ENCODE assay signal across 18 cellular contexts in the genomic region with DNA sequence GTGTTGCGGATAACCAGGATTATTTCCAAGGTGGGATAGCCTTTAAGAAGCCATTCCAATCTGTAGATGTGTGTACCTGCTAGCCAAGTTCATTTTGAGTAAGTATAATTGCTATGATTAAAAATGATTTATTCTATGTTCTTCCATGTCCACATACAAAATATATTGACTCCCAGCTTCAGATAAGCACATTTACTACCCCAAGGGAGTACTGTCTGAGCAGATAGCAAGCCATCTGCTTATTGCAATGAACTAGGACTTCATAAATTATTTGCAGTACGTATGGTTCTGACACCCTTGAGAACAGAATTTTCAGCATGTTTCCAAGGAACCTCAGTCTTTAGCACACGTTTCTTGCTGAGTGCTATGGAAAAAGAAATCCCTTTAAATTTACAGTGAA. TPM values are rescaled to one million over a fixed set of nuclear protein-coding genes. Genes with fewer than 3 reads are reported as not detected.
DNase-seq lines count a peak whose midpoint lies in the region; ATAC-seq, FAIRE-seq and TF ChIP-seq lines count a peak whose summit lies in the region.
"Had no signal": no experiment of that assay in that cellular context is flagged by ENCODE, and none has a peak within 500 bp of the region (broad histone marks: within the 10 kb centered on the region; RNA-seq: fewer than 3 reads in every experiment).

No MANE protein-coding gene starts in this region.

- peaks cover under 1% of the 10 kb centered on the region for H3K9me3 Mint-ChIP-seq in glutamatergic neuron (ENCODE audit: unreplicated experiment)
- H3K9me3 Mint-ChIP-seq: CD4-positive, alpha-beta T cell had no signal

- peaks cover 18% of the 10 kb centered on the region for H3K4me1 Mint-ChIP-seq in glutamatergic neuron (ENCODE audit: low read depth, unreplicated experiment)

- WGBS in HepG2 (ENCODE audit: low lambda C conversion rate), result 87% methylated on average over 3 of the region's 3 CpGs
- whole genome bisulfite sequencing in right lobe of liver (ENCODE audit: insufficient coverage, low coverage, low lambda C conversion rate, missing lambda C conversion rate), result 62% methylated on average over 3 of the region's 3 CpGs

- TF ChIP-seq CTCF in HepG2 (CRISPR knock-in tag; IDR thresholded peaks at IDR 0.05), result no peak
- TF ChIP-seq CTCF in right lobe of liver (IDR thresholded peaks at IDR 0.05), result no peak
- TF ChIP-seq CTCF in glutamatergic neuron (IDR thresholded peaks at IDR 0.05; ENCODE audit: partially characterized antibody, unreplicated experiment), result no peak

- POLR2A ChIA-PET in HepG2 (lab: Yijun Ruan, JAX), result no interaction called here

- no peak for TF ChIP-seq POLR2A in HepG2 (IDR thresholded peaks at IDR 0.05; ENCODE audit: insufficient read depth in 1 of 2, low read depth in 2 of 2, low read length in 2 of 2)
- TF ChIP-seq POLR2A in right lobe of liver (IDR thresholded peaks at IDR 0.05), result no peak

- peaks cover 2% of the 10 kb centered on the region for H3K27me3 Mint-ChIP-seq in glutamatergic neuron (ENCODE audit: unreplicated experiment)
- H3K27me3 Mint-ChIP-seq: CD4-positive, alpha-beta T cell had no signal

- H3K9me3 ChIP-seq in HepG2 (ENCODE audit: low read length) (no peaks in the 10 kb centered on the region), right lobe of liver (no peaks in the 10 kb centered on the region)

- TF ChIP-seq RAD21 in HepG2 (CRISPR knock-in tag; IDR thresholded peaks at IDR 0.05), result no peak

- H3K27ac Mint-ChIP-seq in glutamatergic neuron (ENCODE audit: unreplicated experiment), result peak overlapping the region; percentile 68
- H3K27ac Mint-ChIP-seq: CD4-positive, alpha-beta T cell had no signal

- H3K4me3 ChIP-seq in HepG2 (replicated peaks in 1 of 3; ENCODE audit: insufficient read depth in 1 of 3, low read depth in 2 of 3, low read length in 3 of 3) (no peak overlapping the region), right lobe of liver (no peak overlapping the region)
- H3K4me3 ChIP-seq: GM12878, GM23248 had no signal

- no peak overlapping the region for H2AFZ ChIP-seq in HepG2 (ENCODE audit: low read length)
- H2AFZ ChIP-seq: GM23248 had no signal

- no peak for ATAC-seq in HepG2
- ATAC-seq in right lobe of liver, result no peak
- ATAC-seq in GM18511 (IDR thresholded peaks at IDR 0.05; ENCODE audit: unreplicated experiment), result no peak
- ATAC-seq in GM21737 (IDR thresholded peaks at IDR 0.05; ENCODE audit: unreplicated experiment), result no peak
- ATAC-seq: GM12878 had no signal

- no peak for TF ChIP-seq EP300 in HepG2 (IDR thresholded peaks at IDR 0.05; ENCODE audit: low read depth in 2 of 2, low read length in 2 of 2)
- TF ChIP-seq EP300 in HepG2 (CRISPR knock-in tag; IDR thresholded peaks at IDR 0.05; ENCODE audit: borderline replicate concordance), result no peak

- H3K4me2 ChIP-seq in HepG2 (ENCODE audit: low read depth, low read length), result no peak overlapping the region

- peak overlapping the region; percentile 99 for H3K27ac ChIP-seq in HepG2 (ENCODE audit: extremely low read length, insufficient read depth, low read length)
- peak overlapping the region in 1 of 3 donors; percentile 73 for H3K27ac ChIP-seq in right lobe of liver
- H3K27ac ChIP-seq in angular gyrus (ENCODE audit: low read depth, low read length), result peak overlapping the region; percentile 70
- peak overlapping the region; percentile 56 for H3K27ac ChIP-seq in temporal lobe (ENCODE audit: low read depth, low read length)
- H3K27ac ChIP-seq: C4-2B, GM23248 had no signal

- DNase-seq in HepG2 (ENCODE audit: low spot score) (no peak), right lobe of liver (no peak), glutamatergic neuron (no peak), COLO829 (ENCODE audit: low spot score) (no peak)
- DNase-seq: CD4-positive, alpha-beta T cell; DMS79 treated with DMSO at 0.1 percent for 48 hours; GM23248; HCEC 1CT had no signal

- H3K36me3 ChIP-seq in HepG2 (replicated peaks in 1 of 2; ENCODE audit: control insufficient read depth in 1 of 2, insufficient read depth in 2 of 2, low read length in 2 of 2) (peaks cover 0 to 4% of the 10 kb centered on the region in 2 experiments; a peak in 2 of 5 replicates), right lobe of liver (no peaks in the 10 kb centered on the region)

- H3K36me3 Mint-ChIP-seq in glutamatergic neuron (ENCODE audit: unreplicated experiment), result no peaks in the 10 kb centered on the region

- in situ Hi-C loops in HepG2 (cut with HindIII; ENCODE audit: extremely low pct_ligation_motif_present, low pct_unique_long_range_greater_than_20kb), result no loop called here

- no peak for FAIRE-seq in HepG2 (lab: Jason Lieb, UNC)
- FAIRE-seq: GM12878, H54 had no signal

- H3K9ac ChIP-seq in HepG2 (ENCODE audit: insufficient read depth, low read depth, low read length), result no peak overlapping the region
- H3K9ac ChIP-seq: GM23248 had no signal

- peak overlapping the region; percentile 30 for H3K4me3 Mint-ChIP-seq in glutamatergic neuron (ENCODE audit: unreplicated experiment)
- H3K4me3 Mint-ChIP-seq: CD4-positive, alpha-beta T cell had no signal

- CTCF ChIA-PET in HepG2 (lab: Yijun Ruan, JAX; ENCODE audit: low intra/inter-chr PET ratio, low total read pairs), result no interaction called here

- intact Hi-C loops in HepG2 (cut with micrococcal nuclease; ENCODE audit: unreplicated experiment) (no loop called here), right lobe of liver (cut with DNase I) (no loop called here)

- H3K4me1 ChIP-seq in HepG2 (ENCODE audit: insufficient read depth, low read length) (peaks cover 43% of the 10 kb centered on the region), right lobe of liver (peaks cover 0 to 39% (median 18%) of the 10 kb centered on the region in 4 donors)

- no peaks in the 10 kb centered on the region for H4K20me1 ChIP-seq in HepG2 (ENCODE audit: insufficient read depth, low read length)

- no TSS peak for BruUV-seq in HepG2 (replicated peaks; lab: Mats Ljungman, UMichigan)

- no peaks in the 10 kb centered on the region for H3K79me2 ChIP-seq in HepG2 (ENCODE audit: insufficient read depth, low read length)

- no peaks in the 10 kb centered on the region for H3K27me3 ChIP-seq in HepG2 (ENCODE audit: control insufficient read depth in 1 of 2, insufficient read depth in 2 of 2, low read length in 2 of 2)
- no peaks in the 10 kb centered on the region for H3K27me3 ChIP-seq in right lobe of liver

RNA-seq across cellular contexts. Expression of gene ABCG5, which starts 28.2 kb away (rescaled TPM):
- total RNA-seq in HepG2 (2016; rRNA removed; fragmentation: Illumina TruSeq; extraction: Trizol) (5.8 and 15.1 TPM in 2 replicates), right lobe of liver (10 to 100 TPM; 15.3 to 63.5 (median 35.4) TPM), glutamatergic neuron (ENCODE audit: unreplicated experiment) (not detected), temporal lobe (not detected)
- 5.3 and 5.7 TPM in 2 replicates for total RNA-seq in HepG2 (2016; cell fraction: cytosol; rRNA removed; fragmentation: Illumina TruSeq; extraction: Trizol; ENCODE audit: low read depth)
- total RNA-seq in HepG2 (2016; cell fraction: insoluble cytoplasmic fraction; rRNA removed; fragmentation: Illumina TruSeq; extraction: Trizol), result 5.6 and 16.0 TPM in 2 replicates
- total RNA-seq in HepG2 (2016; cell fraction: membrane; rRNA removed; fragmentation: Illumina TruSeq; extraction: Trizol), result 7.7 and 8.7 TPM in 2 replicates
- total RNA-seq in HepG2 (2016; cell fraction: nucleus; rRNA removed; fragmentation: Illumina TruSeq; extraction: Trizol), result 23.5 and 27.9 TPM in 2 replicates
- polyA plus RNA-seq in HepG2 (2011; rRNA removed), result 38.8 and 39.0 TPM in 2 replicates
- 12.7 and 15.4 TPM in 2 replicates for polyA plus RNA-seq in HepG2 (2011; cell fraction: cytosol; rRNA removed)
- polyA plus RNA-seq in HepG2 (2011; cell fraction: nucleus; rRNA removed), result 217 and 232 TPM in 2 replicates
- polyA plus RNA-seq in HepG2 (2012), result 20.2 and 28.6 TPM in 2 replicates
- polyA plus RNA-seq in HepG2 (2016; cell fraction: cytosol; fragmentation: Illumina TruSeq; extraction: Trizol; ENCODE audit: low read depth), result 3.8 and 4.6 TPM in 2 replicates
- polyA plus RNA-seq in HepG2 (2016; cell fraction: insoluble cytoplasmic fraction; fragmentation: Illumina TruSeq; extraction: Trizol; ENCODE audit: low read depth), result 5.9 and 6.3 TPM in 2 replicates
- 6.7 and 6.8 TPM in 2 replicates for polyA plus RNA-seq in HepG2 (2016; cell fraction: membrane; fragmentation: Illumina TruSeq; extraction: Trizol; ENCODE audit: low read depth)
- 70.1 and 70.4 TPM in 2 replicates for polyA plus RNA-seq in HepG2 (2016; cell fraction: nucleus; fragmentation: Illumina TruSeq; extraction: Trizol; ENCODE audit: insufficient read depth, low read depth)
- 18.3 TPM in 1 of 2 replicates, not detected in the other for polyA minus RNA-seq in HepG2 (2011; rRNA and poly(A)+ RNA removed; ENCODE audit: low replicate concordance)
- polyA minus RNA-seq in HepG2 (2011; cell fraction: cytosol; rRNA and poly(A)+ RNA removed), result 3.8 and 5.0 TPM in 2 replicates
- polyA minus RNA-seq in HepG2 (2011; cell fraction: nucleus; rRNA and poly(A)+ RNA removed), result 34.4 and 34.7 TPM in 2 replicates
- total RNA-seq: A172; CD4-positive, alpha-beta T cell; GM12878; GM23248; HT-29 had no signal
- polyA plus RNA-seq: BJ, GM12878, GM23248 had no signal

RNA-seq across cellular contexts. Expression of gene ABCG8, which starts 28.3 kb away (rescaled TPM):
- 6.8 and 8.8 TPM in 2 replicates for total RNA-seq in HepG2 (2016; rRNA removed; fragmentation: Illumina TruSeq; extraction: Trizol)
- total RNA-seq in HepG2 (2016; cell fraction: cytosol; rRNA removed; fragmentation: Illumina TruSeq; extraction: Trizol; ENCODE audit: low read depth), result 0.88 and 1.2 TPM in 2 replicates
- total RNA-seq in HepG2 (2016; cell fraction: insoluble cytoplasmic fraction; rRNA removed; fragmentation: Illumina TruSeq; extraction: Trizol), result 6.9 and 9.5 TPM in 2 replicates
- total RNA-seq in HepG2 (2016; cell fraction: membrane; rRNA removed; fragmentation: Illumina TruSeq; extraction: Trizol), result 4.1 and 4.5 TPM in 2 replicates
- 14.4 and 15.5 TPM in 2 replicates for total RNA-seq in HepG2 (2016; cell fraction: nucleus; rRNA removed; fragmentation: Illumina TruSeq; extraction: Trizol)
- 8.1 and 10.0 TPM in 2 replicates for polyA plus RNA-seq in HepG2 (2011; rRNA removed)
- polyA plus RNA-seq in HepG2 (2011; cell fraction: cytosol; rRNA removed), result 6.5 and 7.5 TPM in 2 replicates
- polyA plus RNA-seq in HepG2 (2011; cell fraction: nucleus; rRNA removed), result 18.9 and 20.1 TPM in 2 replicates
- polyA plus RNA-seq in HepG2 (2012), result 8.7 and 11.5 TPM in 2 replicates
- 1.5 and 1.8 TPM in 2 replicates for polyA plus RNA-seq in HepG2 (2016; cell fraction: cytosol; fragmentation: Illumina TruSeq; extraction: Trizol; ENCODE audit: low read depth)
- polyA plus RNA-seq in HepG2 (2016; cell fraction: insoluble cytoplasmic fraction; fragmentation: Illumina TruSeq; extraction: Trizol; ENCODE audit: low read depth), result 6.3 and 8.4 TPM in 2 replicates
- 2.7 and 2.9 TPM in 2 replicates for polyA plus RNA-seq in HepG2 (2016; cell fraction: membrane; fragmentation: Illumina TruSeq; extraction: Trizol; ENCODE audit: low read depth)
- polyA plus RNA-seq in HepG2 (2016; cell fraction: nucleus; fragmentation: Illumina TruSeq; extraction: Trizol; ENCODE audit: insufficient read depth, low read depth), result 23.7 and 27.2 TPM in 2 replicates
- polyA minus RNA-seq in HepG2 (2011; rRNA and poly(A)+ RNA removed; ENCODE audit: low replicate concordance), result 0.05 and 27.2 TPM in 2 replicates
- 6.4 and 6.6 TPM in 2 replicates for polyA minus RNA-seq in HepG2 (2011; cell fraction: cytosol; rRNA and poly(A)+ RNA removed)
- polyA minus RNA-seq in HepG2 (2011; cell fraction: nucleus; rRNA and poly(A)+ RNA removed), result 12.2 and 14.0 TPM in 2 replicates
- 100 to 1,000 TPM in 1 of 6 experiments, 10 to 100 TPM in 5; 30.1 to 116 (median 49.0) TPM for total RNA-seq in right lobe of liver
- not detected for total RNA-seq in glutamatergic neuron (ENCODE audit: unreplicated experiment)
- 0.74 TPM for total RNA-seq in temporal lobe
- total RNA-seq: A172; CD4-positive, alpha-beta T cell; GM12878; GM23248; HT-29 had no signal
- polyA plus RNA-seq: BJ, GM12878 had no signal

RNA-seq across cellular contexts. Expression of gene DYNC2LI1, which starts 36.6 kb away (rescaled TPM):
- total RNA-seq in HepG2 (2016; rRNA removed; fragmentation: Illumina TruSeq; extraction: Trizol) (23.2 and 27.9 TPM in 2 replicates), right lobe of liver (1 to 10 TPM; 3.2 to 6.9 (median 6.2) TPM), glutamatergic neuron (ENCODE audit: unreplicated experiment) (11.9 TPM), temporal lobe (32.7 TPM)
- 7.3 and 9.1 TPM in 2 replicates for total RNA-seq in HepG2 (2016; cell fraction: cytosol; rRNA removed; fragmentation: Illumina TruSeq; extraction: Trizol; ENCODE audit: low read depth)
- total RNA-seq in HepG2 (2016; cell fraction: insoluble cytoplasmic fraction; rRNA removed; fragmentation: Illumina TruSeq; extraction: Trizol), result 23.5 and 32.2 TPM in 2 replicates
- 7.6 and 7.9 TPM in 2 replicates for total RNA-seq in HepG2 (2016; cell fraction: membrane; rRNA removed; fragmentation: Illumina TruSeq; extraction: Trizol)
- 15.5 and 17.2 TPM in 2 replicates for total RNA-seq in HepG2 (2016; cell fraction: nucleus; rRNA removed; fragmentation: Illumina TruSeq; extraction: Trizol)
- 10.2 and 16.9 TPM in 2 replicates for polyA plus RNA-seq in HepG2 (2011; rRNA removed)
- 5.3 and 8.1 TPM in 2 replicates for polyA plus RNA-seq in HepG2 (2011; cell fraction: cytosol; rRNA removed)
- 4.8 and 7.3 TPM in 2 replicates for polyA plus RNA-seq in HepG2 (2011; cell fraction: nucleus; rRNA removed)
- polyA plus RNA-seq in HepG2 (2012), result 10.8 and 15.5 TPM in 2 replicates
- 2.7 TPM in 2 replicates for polyA plus RNA-seq in HepG2 (2016; cell fraction: cytosol; fragmentation: Illumina TruSeq; extraction: Trizol; ENCODE audit: low read depth)
- polyA plus RNA-seq in HepG2 (2016; cell fraction: insoluble cytoplasmic fraction; fragmentation: Illumina TruSeq; extraction: Trizol; ENCODE audit: low read depth), result 30.8 and 44.1 TPM in 2 replicates
- 4.5 and 4.8 TPM in 2 replicates for polyA plus RNA-seq in HepG2 (2016; cell fraction: membrane; fragmentation: Illumina TruSeq; extraction: Trizol; ENCODE audit: low read depth)
- polyA plus RNA-seq in HepG2 (2016; cell fraction: nucleus; fragmentation: Illumina TruSeq; extraction: Trizol; ENCODE audit: insufficient read depth, low read depth), result 18.5 and 19.3 TPM in 2 replicates
- polyA minus RNA-seq in HepG2 (2011; rRNA and poly(A)+ RNA removed; ENCODE audit: low replicate concordance), result 1.3 and 1.4 TPM in 2 replicates
- polyA minus RNA-seq in HepG2 (2011; cell fraction: cytosol; rRNA and poly(A)+ RNA removed), result 6.3 and 8.7 TPM in 2 replicates
- polyA minus RNA-seq in HepG2 (2011; cell fraction: nucleus; rRNA and poly(A)+ RNA removed), result 12.1 and 18.2 TPM in 2 replicates
